Comparison of ENCODE assay signal across 2 cellular contexts in the genomic region with DNA sequence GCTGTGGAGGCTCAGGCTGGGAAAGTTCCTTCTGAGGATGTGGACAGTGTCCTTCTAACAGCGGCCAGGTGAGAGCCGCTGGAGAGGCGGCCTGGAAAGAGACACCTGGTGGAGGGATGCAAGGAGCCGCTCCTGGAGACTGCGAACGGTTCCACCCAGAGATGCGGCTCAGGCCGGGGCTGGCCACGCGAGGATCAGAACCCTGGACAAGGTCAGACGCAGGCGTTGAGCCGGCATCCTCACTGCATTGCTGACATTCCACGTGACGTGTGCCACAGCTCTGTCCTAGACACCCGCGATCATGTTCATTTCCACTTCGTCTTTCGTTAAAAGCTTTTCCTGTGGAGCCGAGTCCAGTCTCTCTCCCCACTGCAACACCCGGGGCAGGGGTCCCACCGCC.
TF ChIP-seq lines count a peak whose summit lies in the region.

No MANE protein-coding gene starts in this region.

TF ChIP-seq in GM23338, 12 proteins besides CTCF, POLR2A, EP300 and RAD21:
- TF ChIP-seq ZNF331 (CRISPR knock-in tag; IDR thresholded peaks at IDR 0.05; ENCODE audit: low read depth), result no peak
- TF ChIP-seq EZH2 (IDR thresholded peaks at IDR 0.05; ENCODE audit: low read depth, unreplicated experiment), result no peak
- no peak for TF ChIP-seq JUNB (IDR thresholded peaks at IDR 0.05; ENCODE audit: unreplicated experiment)
- TF ChIP-seq ZNF114 (CRISPR knock-in tag; IDR thresholded peaks at IDR 0.05), result no peak
- TF ChIP-seq STAT1 (IDR thresholded peaks at IDR 0.05; ENCODE audit: unreplicated experiment), result no peak
- peak; percentile 57 for TF ChIP-seq REST (IDR thresholded peaks at IDR 0.05; ENCODE audit: unreplicated experiment)
TF ChIP-seq in GM23338: peak in this region for 1.

TF ChIP-seq in K562, 482 proteins besides CTCF, POLR2A, EP300 and RAD21:
- TF ChIP-seq MIER1 (IDR thresholded peaks at IDR 0.05; ENCODE audit: low read depth) (0 out of 2 replicates have a peak, but pooled peaks have one; percentile 35), SRSF1 (IDR thresholded peaks at IDR 0.05; ENCODE audit: low read depth, low read length) (no peak)
